ENCODE assay signal across 8 cellular contexts in the genomic region with DNA sequence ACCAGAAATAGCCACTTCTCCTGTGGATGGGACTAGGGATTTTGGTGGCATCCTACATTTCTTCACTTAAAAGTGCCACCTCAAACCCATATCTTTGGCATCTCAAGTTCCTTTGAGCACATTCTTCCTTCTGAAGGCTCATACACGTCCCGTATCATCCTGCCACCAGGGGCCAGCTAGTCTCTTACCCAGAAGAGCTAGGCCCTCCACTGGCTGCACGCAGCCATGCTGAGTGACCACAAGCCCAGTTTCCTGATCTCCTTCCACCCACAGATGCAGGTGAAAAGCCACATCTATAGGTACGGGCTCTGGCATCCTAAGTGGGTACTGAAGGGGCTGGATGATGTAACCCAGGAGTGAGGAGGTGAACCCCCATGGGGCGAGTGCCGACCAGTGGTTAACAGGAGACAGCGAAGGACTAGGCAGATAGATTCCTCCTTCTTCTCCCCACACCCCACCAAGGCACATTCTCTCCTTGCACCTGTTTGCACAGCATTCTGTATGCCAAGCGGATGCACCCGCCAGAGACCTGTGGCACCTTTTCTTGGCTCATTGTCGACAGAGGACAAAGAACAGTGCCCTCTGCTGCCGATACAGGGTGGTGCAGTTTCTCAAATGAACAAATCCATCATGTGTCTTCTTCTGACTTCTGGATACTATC. TPM values are rescaled to one million over a fixed set of nuclear protein-coding genes. Genes with fewer than 3 reads are reported as not detected.
DNase-seq lines count a peak whose midpoint lies in the region; ATAC-seq and TF ChIP-seq lines count a peak whose summit lies in the region.

No MANE protein-coding gene starts in this region.

- H3K79me2 ChIP-seq in SU-DHL-6 (ENCODE audit: insufficient read depth, low read length), result no peaks in the 10 kb centered on the region
- H3K79me2 ChIP-seq in hepatocyte, result no peaks in the 10 kb centered on the region

- no peak overlapping the region for H2AFZ ChIP-seq in SU-DHL-6 (ENCODE audit: low read depth, low read length, severe bottlenecking)
- no peak overlapping the region for H2AFZ ChIP-seq in hepatocyte

- H3K9ac ChIP-seq in SU-DHL-6 (ENCODE audit: low read length), result no peak overlapping the region

- no peak overlapping the region for H3K4me3 ChIP-seq in Jurkat, Clone E6-1 (ENCODE audit: low read length)
- H3K4me3 ChIP-seq in SU-DHL-6 (ENCODE audit: insufficient read depth, low read length, poor library complexity, severe bottlenecking) (no peak overlapping the region), hepatocyte (no peak overlapping the region)

- H3F3A ChIP-seq in SU-DHL-6 (ENCODE audit: insufficient read depth), result no peaks in the 10 kb centered on the region

- POLR2A ChIA-PET in GM10248 (lab: Yijun Ruan, JAX), result no interaction called here

- no peaks in the 10 kb centered on the region for H3K4me1 ChIP-seq in hepatocyte (ENCODE audit: insufficient read depth)

- H3K9me2 ChIP-seq in SU-DHL-6 (replicated peaks; ENCODE audit: insufficient read depth, low read length) (no peaks in the 10 kb centered on the region), hepatocyte (replicated peaks; ENCODE audit: insufficient read depth) (no peaks in the 10 kb centered on the region)

- peak; percentile 76 for TF ChIP-seq CTCF in GM10248 (IDR thresholded peaks at IDR 0.05; ENCODE audit: control extremely low read depth, extremely low read depth, low read depth, missing control alignments)
- peak; percentile 62 for TF ChIP-seq CTCF in SU-DHL-6 (IDR thresholded peaks at IDR 0.05; ENCODE audit: insufficient read depth, low read length, poor library complexity, severe bottlenecking)
- peak; percentile 67 for TF ChIP-seq CTCF in hepatocyte (IDR thresholded peaks at IDR 0.05; ENCODE audit: poor library complexity)

- DNase-seq in GM10248 (ENCODE audit: extremely low spot score), result peak; percentile 77
- DNase-seq in Jurkat, Clone E6-1 (ENCODE audit: low read depth, low spot score), result peak; percentile 77
- peak; percentile 51 for DNase-seq in amniotic epithelial cell (ENCODE audit: low read depth)
- peak; percentile 71 for DNase-seq in hepatocyte (ENCODE audit: low spot score)
- DNase-seq in stimulated activated CD4-positive, alpha-beta T cell treated with anti-CD3 and anti-CD28 coated beads, Interleukin-4, amount 100 ng/mL, for 1 hour, result peak; percentile 63

- CTCF ChIA-PET in GM10248 (lab: Yijun Ruan, JAX), result interaction anchor here (0.9 to 2.0 kb wide), 13 partner anchors 9 to 312 kb away, joined by 3 to 8 read pairs (median 4); no protein-coding TSS in a partner anchor

- no peaks in the 10 kb centered on the region for H4K20me1 ChIP-seq in SU-DHL-6 (ENCODE audit: low read depth, low read length)
- no peaks in the 10 kb centered on the region for H4K20me1 ChIP-seq in hepatocyte (ENCODE audit: insufficient read depth, poor library complexity, severe bottlenecking)

- H3K4me2 ChIP-seq in SU-DHL-6 (ENCODE audit: low read depth, low read length, poor library complexity, severe bottlenecking) (no peak overlapping the region), hepatocyte (no peak overlapping the region)

- H3K27ac ChIP-seq in SU-DHL-6 (ENCODE audit: low read depth, low read length) (no peak overlapping the region), hepatocyte (no peak overlapping the region)

- H3K9me3 ChIP-seq in SU-DHL-6 (ENCODE audit: insufficient read depth, low read length) (no peaks in the 10 kb centered on the region), hepatocyte (ENCODE audit: low read depth) (no peaks in the 10 kb centered on the region)

- 60% methylated on average over 11 of the region's 11 CpGs for WGBS in hepatocyte (ENCODE audit: low lambda C conversion rate, missing lambda C conversion rate)

- ATAC-seq in HG02678 (IDR thresholded peaks at IDR 0.05; ENCODE audit: unreplicated experiment) (no peak), GM21737 (IDR thresholded peaks at IDR 0.05; ENCODE audit: unreplicated experiment) (no peak)

- H3K27me3 ChIP-seq in SU-DHL-6 (ENCODE audit: low read length), result no peaks in the 10 kb centered on the region
- no peaks in the 10 kb centered on the region for H3K27me3 ChIP-seq in hepatocyte

- no peaks in the 10 kb centered on the region for H3K36me3 ChIP-seq in SU-DHL-6 (ENCODE audit: low read length)
- H3K36me3 ChIP-seq in hepatocyte (replicated peaks; ENCODE audit: insufficient read depth, low read depth), result no peaks in the 10 kb centered on the region

RNA-seq across cellular contexts. Expression of gene SCGB3A1, which starts 14.4 kb away (rescaled TPM):
- polyA plus RNA-seq in Jurkat, Clone E6-1 (2012; ENCODE audit: insufficient read depth, insufficient read length), result not detected
- not detected in 2 replicates for total RNA-seq in hepatocyte
- polyA plus RNA-seq in hepatocyte, result not detected in 2 replicates

RNA-seq across cellular contexts. Expression of gene FLT4, which starts 43.7 kb away (rescaled TPM):
- 51.2 TPM for polyA plus RNA-seq in Jurkat, Clone E6-1 (2012; ENCODE audit: insufficient read depth, insufficient read length)
- 0.90 and 2.2 TPM in 2 replicates for total RNA-seq in hepatocyte
- polyA plus RNA-seq in hepatocyte, result 0.83 and 1.3 TPM in 2 replicates
